In genomic region chr3:59515936-59516335, GRCh38 we compare ENCODE assay signal across 19 cellular contexts.
DNase-seq lines count a peak whose midpoint lies in the region; ATAC-seq, FAIRE-seq and TF ChIP-seq lines count a peak whose summit lies in the region.
"Had no signal": no experiment of that assay in that cellular context is flagged by ENCODE, and none has a peak within 500 bp of the region (broad histone marks: within the 10 kb centered on the region; RNA-seq: fewer than 3 reads in every experiment).

No MANE protein-coding gene starts in this region.

- H2BK5ac ChIP-seq in H1 (ENCODE audit: low read depth, low read length), result no peak overlapping the region
- H2BK5ac ChIP-seq in mesendoderm (ENCODE audit: low read length), result no peak overlapping the region

- H3K4me1 ChIP-seq in H1 (replicated peaks in 1 of 4; ENCODE audit: control insufficient read depth in 3 of 4, insufficient read depth in 4 of 4, low read length in 3 of 4), result 0 out of 7 replicates have a peak, but pooled peaks cover 0 to 2% (median 0%) of the 10 kb centered on the region in 4 experiments
- peaks cover 2% of the 10 kb centered on the region for H3K4me1 ChIP-seq in mesendoderm (ENCODE audit: control insufficient read depth, low read depth, low read length)
- H3K4me1 ChIP-seq in left ventricle myocardium inferior, result no peaks in the 10 kb centered on the region

- in situ Hi-C loops in KBM-7 (cut with MboI; ENCODE audit: low pct_unique_long_range_greater_than_20kb, low sequenced_read_pairs), result no loop called here

- H4K91ac ChIP-seq in H1 (replicated peaks; ENCODE audit: insufficient read length, low read length), result no peak overlapping the region

- H3K9ac ChIP-seq in H1 (replicated peaks in 1 of 4; ENCODE audit: extremely low read depth in 1 of 4, low read depth in 3 of 4, low read length in 3 of 4), result no peak overlapping the region
- no peak overlapping the region for H3K9ac ChIP-seq in mesendoderm (ENCODE audit: low read length)

- H2AK5ac ChIP-seq in H1 (ENCODE audit: low read depth, low read length) (no peak overlapping the region), mesendoderm (ENCODE audit: low read length) (no peak overlapping the region)

- H3K79me1 ChIP-seq in H1 (ENCODE audit: low read depth, low read length) (no peaks in the 10 kb centered on the region; the same call in 1 of the 2 replicates), mesendoderm (ENCODE audit: low read length) (no peaks in the 10 kb centered on the region)

- no peaks in the 10 kb centered on the region for H3K79me2 ChIP-seq in H1 (ENCODE audit: control insufficient read depth in 1 of 2, insufficient read depth in 2 of 2, low read length in 2 of 2)
- no peaks in the 10 kb centered on the region for H3K79me2 ChIP-seq in mesendoderm (ENCODE audit: control insufficient read depth, insufficient read depth, low read length)

- H3K27me3 ChIP-seq in H1 (replicated peaks in 1 of 4; ENCODE audit: control insufficient read depth in 3 of 4, extremely low read depth in 1 of 4, insufficient read depth in 3 of 4, low read length in 3 of 4), result no peaks in the 10 kb centered on the region
- H3K27me3 ChIP-seq in mesendoderm (ENCODE audit: insufficient read depth, low read length, poor library complexity), result no peaks in the 10 kb centered on the region
- H3K27me3 ChIP-seq in left ventricle myocardium inferior (ENCODE audit: low read depth), result no peaks in the 10 kb centered on the region

- H3K4ac ChIP-seq in H1 (replicated peaks; ENCODE audit: insufficient read length, low read depth, low read length), result no peak overlapping the region
- H3K4ac ChIP-seq in mesendoderm (ENCODE audit: low read depth, low read length), result no peak overlapping the region

- H3K56ac ChIP-seq in H1 (replicated peaks; ENCODE audit: insufficient read length, low read depth, low read length), result no peak overlapping the region
- H3K56ac ChIP-seq in mesendoderm (ENCODE audit: low read length), result no peak overlapping the region

- TF ChIP-seq POLR2A in H1 (IDR thresholded peaks at IDR 0.05; ENCODE audit: control extremely low read depth in 1 of 2, low read depth in 2 of 2, low read length in 2 of 2), result no peak

- CTCF ChIA-PET in H1 (lab: Charles Lee; ENCODE audit: partially characterized antibody), result interaction anchor here (0.7 to 2.1 kb wide), 4 partner anchors 12 to 256 kb away, joined by 3 to 5 read pairs (median 4); no protein-coding TSS in a partner anchor

- no peak overlapping the region for H2BK12ac ChIP-seq in H1 (ENCODE audit: low read depth, low read length)

- H3K23ac ChIP-seq in H1 (ENCODE audit: insufficient read length) (no peak overlapping the region), mesendoderm (ENCODE audit: low read length) (no peak overlapping the region)

- no peak for ATAC-seq in GM21526 (IDR thresholded peaks at IDR 0.05; ENCODE audit: low FRiP score, unreplicated experiment)

- POLR2A ChIA-PET in H1 (lab: Charles Lee; ENCODE audit: partially characterized antibody), result no interaction called here

- H2BK120ac ChIP-seq in H1 (replicated peaks; ENCODE audit: low read depth, low read length), result no peak overlapping the region
- H2BK120ac ChIP-seq in mesendoderm (ENCODE audit: low read depth, low read length), result no peak overlapping the region

- no peak overlapping the region for H3K14ac ChIP-seq in H1 (ENCODE audit: insufficient read length)

- TF ChIP-seq CTCF in H1 (IDR thresholded peaks at IDR 0.05; ENCODE audit: control extremely low read depth in 1 of 3, insufficient read depth in 1 of 3, low read depth in 1 of 3, low read length in 3 of 3) (no peak), left ventricle myocardium inferior (IDR thresholded peaks at IDR 0.05; ENCODE audit: borderline replicate concordance) (no peak)

- 93% methylated on average over 2 of the region's 2 CpGs; no CpG with 5 or more reads in 1 of the 2 experiments for WGBS in H1 (ENCODE audit: extremely low coverage in 1 of 2, insufficient coverage in 1 of 2, insufficient read length in 1 of 2, insufficient replicate concordance in 2 of 2, low coverage in 1 of 2, low lambda C conversion rate in 2 of 2, missing lambda C conversion rate in 1 of 2), 2 experiments
- WGBS in mesendoderm (ENCODE audit: extremely low coverage, insufficient coverage, low lambda C conversion rate), result no CpG with 5 or more reads among the region's 2 CpGs

- H2BK15ac ChIP-seq in H1 (ENCODE audit: low read length), result no peak overlapping the region
- no peak overlapping the region for H2BK15ac ChIP-seq in mesendoderm (replicated peaks; ENCODE audit: low read depth)

- no peak for TF ChIP-seq EP300 in H1 (IDR thresholded peaks at IDR 0.05; ENCODE audit: borderline replicate concordance in 1 of 2, low read depth in 2 of 2, low read length in 2 of 2)

- DNase-seq in NCI-H146 treated with DMSO at 0.1 percent for 48 hours (lab: John Stamatoyannopoulos, UW; ENCODE audit: unreplicated experiment), result peak; percentile 0
- no peak for DNase-seq in NCI-H146 (lab: John Stamatoyannopoulos, UW)
- no peak for DNase-seq in H1 (ENCODE audit: low read depth in 1 of 2, low spot score in 2 of 2)
- peak; percentile 49 for DNase-seq in mesendoderm
- DNase-seq in superior temporal gyrus (ENCODE audit: extremely low spot score), result peak; percentile 35
- no peak for DNase-seq in KBM-7
- no peak for DNase-seq in left ventricle myocardium inferior
- DNase-seq: DMS79 treated with DMSO at 0.1 percent for 48 hours, HCEC 1CT, IMR-90, NCI-H1105, NCI-H1694 treated with DMSO at 0.1 percent for 48 hours, NCI-H2227 treated with DMSO at 0.1 percent for 48 hours, NCI-H510A treated with DMSO at 0.1 percent for 48 hours, SHP77 had no signal

- no peak overlapping the region for H4K5ac ChIP-seq in H1 (ENCODE audit: insufficient read length, low read depth, low read length)
- H4K5ac ChIP-seq in mesendoderm (ENCODE audit: low read length), result no peak overlapping the region

- H3K18ac ChIP-seq in H1 (ENCODE audit: extremely low read depth, low read length) (no peak overlapping the region), mesendoderm (ENCODE audit: low read length) (no peak overlapping the region)

- H3K4me3 ChIP-seq in H1 (ENCODE audit: extremely low read depth in 1 of 4, insufficient read depth in 2 of 4, low read depth in 3 of 4, low read length in 4 of 4) (no peak overlapping the region), mesendoderm (ENCODE audit: low read length) (no peak overlapping the region), left ventricle myocardium inferior (no peak overlapping the region)
- H3K4me3 ChIP-seq: SK-N-MC had no signal

- no peaks in the 10 kb centered on the region for H3K9me3 ChIP-seq in H1 (ENCODE audit: insufficient read depth in 2 of 2, low read depth in 1 of 2, low read length in 1 of 2)
- no peaks in the 10 kb centered on the region for H3K9me3 ChIP-seq in left ventricle myocardium inferior (replicated peaks)

- intact Hi-C loops in left ventricle myocardium inferior (cut with micrococcal nuclease), result no loop called here

- H2BK20ac ChIP-seq in H1 (ENCODE audit: low read length), result no peak overlapping the region

- no peak for FAIRE-seq in H1 (lab: Jason Lieb, UNC)
- FAIRE-seq: HTR-8/SVneo had no signal

- no peak for TF ChIP-seq RAD21 in H1 (IDR thresholded peaks at IDR 0.05 in 1 of 2, conservative IDR thresholded peaks at IDR 0.05 in 1 of 2; ENCODE audit: low read depth in 2 of 2, low read length in 2 of 2)

- H3K23me2 ChIP-seq in H1 (ENCODE audit: low read depth, low read length), result no peaks in the 10 kb centered on the region

- H4K8ac ChIP-seq in H1 (ENCODE audit: extremely low read depth, insufficient read depth, low read length) (no peak overlapping the region), mesendoderm (ENCODE audit: low read depth, low read length) (no peak overlapping the region)

- H3K27ac ChIP-seq in H1 (ENCODE audit: low read depth, low read length) (no peak overlapping the region), mesendoderm (ENCODE audit: low read depth, low read length) (no peak overlapping the region), left ventricle myocardium inferior (replicated peaks) (no peak overlapping the region)
- H3K27ac ChIP-seq: 22Rv1, SK-N-MC had no signal

- H3K36me3 ChIP-seq in H1 (ENCODE audit: control insufficient read depth in 2 of 4, insufficient read depth in 4 of 4, low read length in 3 of 4), result no peaks in the 10 kb centered on the region
- H3K36me3 ChIP-seq in mesendoderm (ENCODE audit: control insufficient read depth, insufficient read depth, low read length), result no peaks in the 10 kb centered on the region
- H3K36me3 ChIP-seq in left ventricle myocardium inferior, result no peaks in the 10 kb centered on the region

- H3K4me2 ChIP-seq in H1 (ENCODE audit: insufficient read depth in 1 of 2, low read depth in 2 of 2, low read length in 2 of 2) (no peak overlapping the region), mesendoderm (ENCODE audit: low read length) (no peak overlapping the region)

- no peaks in the 10 kb centered on the region for H4K20me1 ChIP-seq in H1 (replicated peaks in 1 of 2; ENCODE audit: control insufficient read depth in 1 of 2, insufficient read depth in 2 of 2, low read length in 2 of 2)

- peak overlapping the region; percentile 15; the same call in 1 of the 2 replicates for H2AFZ ChIP-seq in H1 (ENCODE audit: low read length)

TF ChIP-seq in H1, 55 proteins besides CTCF, POLR2A, EP300 and RAD21 (continues in another document):
- TF ChIP-seq CREB1 (IDR thresholded peaks at IDR 0.05) (no peak), KDM5A (IDR thresholded peaks at IDR 0.05; ENCODE audit: low read length) (no peak), RNF2 (IDR thresholded peaks at IDR 0.05; ENCODE audit: borderline replicate concordance, low read depth, low read length, missing control alignments, poor library complexity, severe bottlenecking) (no peak), EGR1 (IDR thresholded peaks at IDR 0.05; ENCODE audit: borderline replicate concordance, low read depth, low read length) (no peak), SP1 (IDR thresholded peaks at IDR 0.05; ENCODE audit: low read depth, low read length) (no peak), SUZ12 (IDR thresholded peaks at IDR 0.05; ENCODE audit: low read length) (no peak), ASH2L (IDR thresholded peaks at IDR 0.05; ENCODE audit: low read length) (no peak), HDAC2 (IDR thresholded peaks at IDR 0.05; ENCODE audit: borderline replicate concordance in 1 of 2, low read depth in 2 of 2, low read length in 2 of 2) (no peak), TBP (IDR thresholded peaks at IDR 0.05; ENCODE audit: low read depth, low read length) (no peak), FOSL1 (IDR thresholded peaks at IDR 0.05; ENCODE audit: insufficient read depth, low read depth, low read length) (no peak), ATF3 (IDR thresholded peaks at IDR 0.05; ENCODE audit: insufficient read depth, low read depth, low read length) (no peak), PHF8 (conservative IDR thresholded peaks at IDR 0.05; ENCODE audit: low read depth, low read length) (no peak)

Comparison
In these comparisons a context has a peak if more than half of its experiments do, and no peak if none do; other contexts are left out.
1. DNase-seq: peak in NCI-H146 treated with DMSO at 0.1 percent for 48 hours (single experiment), mesendoderm (single experiment) and superior temporal gyrus (single experiment); none in NCI-H146 (single experiment), H1 (0 of 2), KBM-7 (single experiment) and left ventricle myocardium inferior (single experiment).